In the genomic region with DNA sequence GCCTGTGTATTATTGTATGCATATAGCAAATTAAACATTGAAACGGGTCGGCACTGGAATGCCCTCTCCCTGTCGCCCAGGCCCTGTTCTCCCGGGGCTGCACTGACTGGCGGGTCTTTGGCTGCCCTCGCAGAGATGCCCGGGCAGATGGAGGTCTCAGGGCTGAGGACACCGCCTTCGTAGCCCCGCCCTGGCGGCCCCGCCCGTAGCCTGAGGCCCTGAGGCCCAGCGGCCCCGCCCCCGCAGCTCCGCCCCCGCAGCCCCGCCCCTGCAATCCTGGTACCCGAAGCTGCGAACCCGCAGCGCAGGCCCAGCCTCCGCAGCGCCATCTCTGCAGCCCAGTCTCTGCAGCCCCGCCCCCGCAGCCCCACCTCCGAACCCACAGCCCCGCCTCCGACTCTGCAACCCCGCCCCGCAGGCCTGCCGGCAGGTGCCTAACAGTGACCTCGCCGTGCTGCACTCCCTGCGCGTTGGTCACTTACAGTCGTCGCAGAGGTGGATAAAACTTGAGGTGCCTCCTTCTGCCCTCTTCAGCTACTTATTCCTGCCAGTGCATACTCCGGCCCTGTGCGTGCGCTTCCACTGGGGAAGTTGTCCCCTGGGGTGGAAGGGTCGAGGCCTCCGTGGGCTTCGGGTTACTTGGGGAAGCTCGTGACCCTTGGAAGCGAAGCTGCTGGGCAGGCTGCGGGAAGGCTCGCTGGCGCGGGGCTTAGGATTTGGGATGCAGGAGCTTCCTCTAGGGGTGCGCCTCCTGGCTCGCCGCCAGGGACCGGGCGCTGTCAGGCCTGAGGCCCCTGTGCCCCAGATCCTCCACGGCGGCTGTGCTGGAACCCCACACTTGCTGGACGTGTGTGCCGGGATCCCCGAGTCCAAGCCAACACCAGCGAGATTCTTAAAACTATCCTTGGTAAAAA, we compare ENCODE assay signal across 8 cellular contexts.
A peak's percentile ranks its signal among the peaks of the same experiment; 100 is the strongest.
DNase-seq lines count a peak whose midpoint lies in the region; ATAC-seq and TF ChIP-seq lines count a peak whose summit lies in the region.

No MANE protein-coding gene starts in this region.

- TF ChIP-seq POLR2A in vagina (IDR thresholded peaks at IDR 0.05): no peak

- no peak overlapping the region for H3K4me3 Mint-ChIP-seq in glutamatergic neuron (ENCODE audit: unreplicated experiment)

- H3K36me3 ChIP-seq in NT2/D1 (ENCODE audit: insufficient read depth, insufficient read length, low read length) (peaks cover 5% of the 10 kb centered on the region), vagina (peaks cover 0 to 9% of the 10 kb centered on the region in 2 donors)

- H3K27me3 ChIP-seq in NT2/D1 (ENCODE audit: insufficient read depth, insufficient read length) (peaks cover 8% of the 10 kb centered on the region), vagina (no peaks in the 10 kb centered on the region)

- peak; percentile 74 for ATAC-seq in GM18520 (IDR thresholded peaks at IDR 0.05; ENCODE audit: unreplicated experiment)
- peak; percentile 66 for ATAC-seq in HG02870 (IDR thresholded peaks at IDR 0.05; ENCODE audit: unreplicated experiment)

- TF ChIP-seq CTCF in glutamatergic neuron (IDR thresholded peaks at IDR 0.05; ENCODE audit: partially characterized antibody, unreplicated experiment) (no peak), retinal pigment epithelial cell (conservative IDR thresholded peaks at IDR 0.05; ENCODE audit: low read depth, low read length) (no peak), vagina (IDR thresholded peaks at IDR 0.05) (no peak)

- peaks cover 6% of the 10 kb centered on the region for H3K27me3 Mint-ChIP-seq in glutamatergic neuron (ENCODE audit: unreplicated experiment)

- no peak overlapping the region for H3K9ac ChIP-seq in NT2/D1 (ENCODE audit: insufficient read length, low read depth)

- H3K4me3 ChIP-seq in NT2/D1 (ENCODE audit: insufficient read length, low read depth): no peak overlapping the region
- peak overlapping the region; percentile 37 for H3K4me3 ChIP-seq in retinal pigment epithelial cell (ENCODE audit: low read length)
- peak overlapping the region; percentile 14 to 17 for H3K4me3 ChIP-seq in vagina

- intact Hi-C loops in vagina (cut with DNase I): loop anchor here (5.0 kb wide), 1 partner anchor 1088 kb away; no protein-coding TSS in a partner anchor

- H3K9me3 ChIP-seq in NT2/D1 (ENCODE audit: insufficient read depth, low read length) (no peaks in the 10 kb centered on the region), vagina (no peaks in the 10 kb centered on the region)

- no peak overlapping the region for H3K27ac ChIP-seq in vagina

- no peak overlapping the region for H3K27ac Mint-ChIP-seq in glutamatergic neuron (ENCODE audit: unreplicated experiment)

- peaks cover 5% of the 10 kb centered on the region for H3K9me3 Mint-ChIP-seq in glutamatergic neuron (ENCODE audit: unreplicated experiment)

- H3K4me1 ChIP-seq in NT2/D1 (ENCODE audit: insufficient read depth, insufficient read length) (peaks cover 4% of the 10 kb centered on the region), vagina (peaks cover 9% of the 10 kb centered on the region)

- peaks cover 15% of the 10 kb centered on the region for H3K4me1 Mint-ChIP-seq in glutamatergic neuron (ENCODE audit: low read depth, unreplicated experiment)

- no peaks in the 10 kb centered on the region for H3K36me3 Mint-ChIP-seq in glutamatergic neuron (ENCODE audit: unreplicated experiment)

- DNase-seq in NT2/D1 (ENCODE audit: low read depth, low spot score): peak; percentile 64
- peak; percentile 73 for DNase-seq in activated gamma-delta T cell (lab: John Stamatoyannopoulos, UW)
- peak; percentile 82 for DNase-seq in glutamatergic neuron
- peak; percentile 22 for DNase-seq in retinal pigment epithelial cell (ENCODE audit: low read depth)
- no peak for DNase-seq in vagina (ENCODE audit: extremely low spot score in 2 of 2)
- DNase-seq in NCI-H2107 (lab: John Stamatoyannopoulos, UW): no peak

Comparison
In these comparisons a context has a peak if more than half of its experiments do, and no peak if none do; other contexts are left out.
1. DNase-seq: peak in NT2/D1 (single experiment), activated gamma-delta T cell (single experiment), glutamatergic neuron (single experiment) and retinal pigment epithelial cell (single experiment); none in vagina (0 of 2) and NCI-H2107 (single experiment).